Comparison of ENCODE assay signal across 1 cellular context in genomic region chr1:201617157-201617556, GRCh38.
TF ChIP-seq lines count a peak whose summit lies in the region.

No MANE protein-coding gene starts in this region.

TF ChIP-seq in K562, 482 proteins besides CTCF, POLR2A, EP300 and RAD21 (continued from another document):
- TF ChIP-seq, protein P1, sequence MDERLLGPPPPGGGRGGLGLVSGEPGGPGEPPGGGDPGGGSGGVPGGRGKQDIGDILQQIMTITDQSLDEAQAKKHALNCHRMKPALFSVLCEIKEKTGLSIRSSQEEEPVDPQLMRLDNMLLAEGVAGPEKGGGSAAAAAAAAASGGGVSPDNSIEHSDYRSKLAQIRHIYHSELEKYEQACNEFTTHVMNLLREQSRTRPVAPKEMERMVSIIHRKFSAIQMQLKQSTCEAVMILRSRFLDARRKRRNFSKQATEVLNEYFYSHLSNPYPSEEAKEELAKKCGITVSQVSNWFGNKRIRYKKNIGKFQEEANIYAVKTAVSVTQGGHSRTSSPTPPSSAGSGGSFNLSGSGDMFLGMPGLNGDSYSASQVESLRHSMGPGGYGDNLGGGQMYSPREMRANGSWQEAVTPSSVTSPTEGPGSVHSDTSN (CRISPR knock-in tag; IDR thresholded peaks at IDR 0.05; ENCODE audit: low read depth): no peak
- TF ChIP-seq, protein P1 (tag; conservative IDR thresholded peaks at IDR 0.05; ENCODE audit: low read depth): peak; percentile 77
- TF ChIP-seq ILF3 (IDR thresholded peaks at IDR 0.05; ENCODE audit: borderline replicate concordance): no peak
- TF ChIP-seq, protein P2, sequence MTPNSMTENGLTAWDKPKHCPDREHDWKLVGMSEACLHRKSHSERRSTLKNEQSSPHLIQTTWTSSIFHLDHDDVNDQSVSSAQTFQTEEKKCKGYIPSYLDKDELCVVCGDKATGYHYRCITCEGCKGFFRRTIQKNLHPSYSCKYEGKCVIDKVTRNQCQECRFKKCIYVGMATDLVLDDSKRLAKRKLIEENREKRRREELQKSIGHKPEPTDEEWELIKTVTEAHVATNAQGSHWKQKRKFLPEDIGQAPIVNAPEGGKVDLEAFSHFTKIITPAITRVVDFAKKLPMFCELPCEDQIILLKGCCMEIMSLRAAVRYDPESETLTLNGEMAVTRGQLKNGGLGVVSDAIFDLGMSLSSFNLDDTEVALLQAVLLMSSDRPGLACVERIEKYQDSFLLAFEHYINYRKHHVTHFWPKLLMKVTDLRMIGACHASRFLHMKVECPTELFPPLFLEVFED (CRISPR knock-in tag; conservative IDR thresholded peaks at IDR 0.05): 0 out of 2 replicates have a peak, but pooled peaks have one; percentile 16
- no peak for TF ChIP-seq BRD4 (IDR thresholded peaks at IDR 0.05)
- TF ChIP-seq MEIS2 (IDR thresholded peaks at IDR 0.05; ENCODE audit: partially characterized antibody): peak; percentile 79
- TF ChIP-seq EHMT2 (IDR thresholded peaks at IDR 0.05): 0 out of 2 replicates have a peak, but pooled peaks have one; percentile 58
- no peak for TF ChIP-seq TSC22D4 (tag; IDR thresholded peaks at IDR 0.05)
- no peak for TF ChIP-seq CBX5 (IDR thresholded peaks at IDR 0.05; ENCODE audit: borderline replicate concordance, low read depth)
- 0 out of 2 replicates have a peak, but pooled peaks have one; percentile 33 for TF ChIP-seq HBP1 (CRISPR knock-in tag; IDR thresholded peaks at IDR 0.05)
- no peak for TF ChIP-seq HDAC1 (IDR thresholded peaks at IDR 0.05)
- TF ChIP-seq, protein P3, sequence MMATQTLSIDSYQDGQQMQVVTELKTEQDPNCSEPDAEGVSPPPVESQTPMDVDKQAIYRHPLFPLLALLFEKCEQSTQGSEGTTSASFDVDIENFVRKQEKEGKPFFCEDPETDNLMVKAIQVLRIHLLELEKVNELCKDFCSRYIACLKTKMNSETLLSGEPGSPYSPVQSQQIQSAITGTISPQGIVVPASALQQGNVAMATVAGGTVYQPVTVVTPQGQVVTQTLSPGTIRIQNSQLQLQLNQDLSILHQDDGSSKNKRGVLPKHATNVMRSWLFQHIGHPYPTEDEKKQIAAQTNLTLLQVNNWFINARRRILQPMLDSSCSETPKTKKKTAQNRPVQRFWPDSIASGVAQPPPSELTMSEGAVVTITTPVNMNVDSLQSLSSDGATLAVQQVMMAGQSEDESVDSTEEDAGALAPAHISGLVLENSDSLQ (IDR thresholded peaks at IDR 0.05): peak; percentile 79
- TF ChIP-seq, protein P4, sequence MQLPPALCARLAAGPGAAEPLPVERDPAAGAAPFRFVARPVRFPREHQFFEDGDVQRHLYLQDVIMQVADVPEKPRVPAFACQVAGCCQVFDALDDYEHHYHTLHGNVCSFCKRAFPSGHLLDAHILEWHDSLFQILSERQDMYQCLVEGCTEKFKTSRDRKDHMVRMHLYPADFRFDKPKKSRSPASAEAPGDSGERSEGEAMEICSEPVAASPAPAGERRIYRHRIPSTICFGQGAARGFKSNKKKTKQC (CRISPR knock-in tag; IDR thresholded peaks at IDR 0.05): no peak
